In genomic region chr19:9309974-9310446, GRCh38 we compare ENCODE assay signal across 8 cellular contexts. TPM values are rescaled to one million over a fixed set of nuclear protein-coding genes. Genes with fewer than 3 reads are reported as not detected.
DNase-seq lines count a peak whose midpoint lies in the region; ATAC-seq and TF ChIP-seq lines count a peak whose summit lies in the region.

No MANE protein-coding gene starts in this region.

- peak overlapping the region; percentile 97 for H3K27ac Mint-ChIP-seq in activated naive CD4-positive, alpha-beta T cell treated with anti-CD3 and anti-CD28 coated beads, Interleukin-2, amount 50 U/mL, for 24 hours
- peak overlapping the region; percentile 81 for H3K27ac Mint-ChIP-seq in glutamatergic neuron (ENCODE audit: unreplicated experiment)

- no peak for TF ChIP-seq CTCF in glutamatergic neuron (IDR thresholded peaks at IDR 0.05; ENCODE audit: partially characterized antibody, unreplicated experiment)
- TF ChIP-seq CTCF in omental fat pad (IDR thresholded peaks at IDR 0.05) = no peak

- H3K36me3 Mint-ChIP-seq in activated naive CD4-positive, alpha-beta T cell treated with anti-CD3 and anti-CD28 coated beads, Interleukin-2, amount 50 U/mL, for 24 hours = peaks cover 14% of the 10 kb centered on the region
- peaks cover 10% of the 10 kb centered on the region for H3K36me3 Mint-ChIP-seq in glutamatergic neuron (ENCODE audit: unreplicated experiment)

- peak; percentile 93 for DNase-seq in COLO668 (lab: John Stamatoyannopoulos, UW; ENCODE audit: unreplicated experiment)
- DNase-seq in NCI-H526 (lab: John Stamatoyannopoulos, UW) = peak; percentile 91 to 95
- DNase-seq in glutamatergic neuron = peak; percentile 90
- DNase-seq in omental fat pad (ENCODE audit: low spot score) = peak; percentile 81
- no peak for DNase-seq in putamen (ENCODE audit: low spot score)

- H3K9me3 Mint-ChIP-seq in activated naive CD4-positive, alpha-beta T cell treated with anti-CD3 and anti-CD28 coated beads, Interleukin-2, amount 50 U/mL, for 24 hours = peaks cover 4% of the 10 kb centered on the region
- peaks cover 14% of the 10 kb centered on the region for H3K9me3 Mint-ChIP-seq in glutamatergic neuron (ENCODE audit: unreplicated experiment)

- H3K4me1 Mint-ChIP-seq in activated naive CD4-positive, alpha-beta T cell treated with anti-CD3 and anti-CD28 coated beads, Interleukin-2, amount 50 U/mL, for 24 hours = peaks cover 17% of the 10 kb centered on the region
- H3K4me1 Mint-ChIP-seq in glutamatergic neuron (ENCODE audit: low read depth, unreplicated experiment) = no peaks in the 10 kb centered on the region

- H3K4me3 Mint-ChIP-seq in activated naive CD4-positive, alpha-beta T cell treated with anti-CD3 and anti-CD28 coated beads, Interleukin-2, amount 50 U/mL, for 24 hours = peak overlapping the region; percentile 94
- peak overlapping the region; percentile 88 for H3K4me3 Mint-ChIP-seq in glutamatergic neuron (ENCODE audit: unreplicated experiment)

- ATAC-seq in GM19397 (IDR thresholded peaks at IDR 0.05; ENCODE audit: unreplicated experiment) = peak; percentile 75
- peak; percentile 45 for ATAC-seq in HG03457 (IDR thresholded peaks at IDR 0.05; ENCODE audit: unreplicated experiment)
- ATAC-seq in omental fat pad (ENCODE audit: low FRiP score) = peak; percentile 94

- H3K27me3 Mint-ChIP-seq in activated naive CD4-positive, alpha-beta T cell treated with anti-CD3 and anti-CD28 coated beads, Interleukin-2, amount 50 U/mL, for 24 hours = no peaks in the 10 kb centered on the region
- H3K27me3 Mint-ChIP-seq in glutamatergic neuron (ENCODE audit: unreplicated experiment) = peaks cover 2% of the 10 kb centered on the region

RNA-seq across cellular contexts. Expression of gene ZNF699, which starts 0.4 kb away (rescaled TPM):
- total RNA-seq in glutamatergic neuron (ENCODE audit: unreplicated experiment) = 9.7 TPM
- 10 to 100 TPM in 1 of 4 donors, 1 to 10 TPM in 3; 3.7 to 12.9 (median 7.2) TPM for total RNA-seq in omental fat pad

RNA-seq across cellular contexts. Expression of gene ZNF559, which starts 14.0 kb away (rescaled TPM):
- 23.6 TPM for total RNA-seq in glutamatergic neuron (ENCODE audit: unreplicated experiment)
- total RNA-seq in omental fat pad = 10 to 100 TPM in 3 of 4 donors, 1 to 10 TPM in 1; 7.8 to 33.6 (median 11.5) TPM

RNA-seq across cellular contexts. Expression of gene ZNF177, which starts 52.8 kb away (rescaled TPM):
- total RNA-seq in glutamatergic neuron (ENCODE audit: unreplicated experiment) (6.7 TPM), omental fat pad (10 to 100 TPM in 1 of 4 donors, 1 to 10 TPM in 3; 1.8 to 10.2 (median 2.9) TPM)

RNA-seq across cellular contexts. Expression of gene OR7E24, which starts 59.3 kb away (rescaled TPM):
- not detected for total RNA-seq in glutamatergic neuron (ENCODE audit: unreplicated experiment)
- total RNA-seq in omental fat pad = not detected
